15 cellular contexts compared by ENCODE assay signal in genomic region chr1:84692391-84692790, GRCh38. TPM values are rescaled to one million over a fixed set of nuclear protein-coding genes. Genes with fewer than 3 reads are reported as not detected.
DNase-seq lines count a peak whose midpoint lies in the region; ATAC-seq, FAIRE-seq and TF ChIP-seq lines count a peak whose summit lies in the region.
"Had no signal": no experiment of that assay in that cellular context is flagged by ENCODE, and none has a peak within 500 bp of the region (broad histone marks: within the 10 kb centered on the region; RNA-seq: fewer than 3 reads in every experiment).

No MANE protein-coding gene starts in this region.

- TF ChIP-seq CTCF in OCI-LY7 (conservative IDR thresholded peaks at IDR 0.05; ENCODE audit: low read length) (no peak), type B pancreatic cell (conservative IDR thresholded peaks at IDR 0.05) (no peak)

- peak overlapping the region; percentile 83 for H3K4me3 Mint-ChIP-seq in activated naive CD4-positive, alpha-beta T cell treated with anti-CD3 and anti-CD28 coated beads, Interleukin-2, amount 50 U/mL, for 24 hours
- H3K4me3 Mint-ChIP-seq in type B pancreatic cell: peak overlapping the region; percentile 50

- H3K4me2 ChIP-seq in OCI-LY7 (ENCODE audit: low read length): peak overlapping the region; percentile 62
- H3K4me2 ChIP-seq: PC-9 had no signal

- peak overlapping the region; percentile 89 for H3K27ac Mint-ChIP-seq in activated naive CD4-positive, alpha-beta T cell treated with anti-CD3 and anti-CD28 coated beads, Interleukin-2, amount 50 U/mL, for 24 hours
- no peak overlapping the region for H3K27ac Mint-ChIP-seq in type B pancreatic cell

- no peaks in the 10 kb centered on the region for H3K27me3 ChIP-seq in effector memory CD4-positive, alpha-beta T cell (replicated peaks; ENCODE audit: control insufficient read depth, insufficient read depth, low read length, poor library complexity, severe bottlenecking)
- H3K27me3 ChIP-seq: tibial artery had no signal

- H3K36me3 ChIP-seq in OCI-LY7 (ENCODE audit: insufficient read depth, low read length): no peaks in the 10 kb centered on the region; the same call in 1 of the 2 replicates
- H3K36me3 ChIP-seq in effector memory CD4-positive, alpha-beta T cell (ENCODE audit: control insufficient read depth, insufficient read depth, low read length): no peaks in the 10 kb centered on the region
- H3K36me3 ChIP-seq: prostate gland, tibial artery had no signal

- POLR2A ChIA-PET in OCI-LY7 (lab: Charles Lee): interaction anchor here (0.5 to 1.3 kb wide), 7 partner anchors 11 to 999 kb away, joined by 3 to 5 read pairs (median 3); no protein-coding TSS in a partner anchor

- no peaks in the 10 kb centered on the region for H3K27me3 Mint-ChIP-seq in activated naive CD4-positive, alpha-beta T cell treated with anti-CD3 and anti-CD28 coated beads, Interleukin-2, amount 50 U/mL, for 24 hours
- no peaks in the 10 kb centered on the region for H3K27me3 Mint-ChIP-seq in type B pancreatic cell

- peak overlapping the region; percentile 50 for H3K4me3 ChIP-seq in OCI-LY7 (ENCODE audit: low read depth, low read length, poor library complexity, severe bottlenecking)
- H3K4me3 ChIP-seq in effector memory CD4-positive, alpha-beta T cell (ENCODE audit: insufficient read depth, low read depth, low read length, poor library complexity, severe bottlenecking): peak overlapping the region; percentile 26
- H3K4me3 ChIP-seq: mucosa of descending colon, PC-9, prostate gland, tibial artery had no signal

- H3K9me2 ChIP-seq in OCI-LY7 (ENCODE audit: insufficient read depth, low read length): no peaks in the 10 kb centered on the region

- ATAC-seq in GM21717 (IDR thresholded peaks at IDR 0.05; ENCODE audit: unreplicated experiment): no peak
- ATAC-seq: mucosa of descending colon had no signal

- CTCF ChIA-PET in OCI-LY7 (lab: Charles Lee; ENCODE audit: unreplicated experiment): no interaction called here

- H3K27ac ChIP-seq in OCI-LY7 (ENCODE audit: low read depth, low read length, poor library complexity, severe bottlenecking): peak overlapping the region; percentile 12
- H3K27ac ChIP-seq in effector memory CD4-positive, alpha-beta T cell (ENCODE audit: insufficient read depth, low read length, poor library complexity, severe bottlenecking): peak overlapping the region; percentile 74
- H3K27ac ChIP-seq: PC-9, prostate gland, tibial artery had no signal

- peaks cover 13% of the 10 kb centered on the region; the same call in 1 of the 2 replicates for H4K20me1 ChIP-seq in OCI-LY7 (ENCODE audit: insufficient read depth, low read length)

- no peak for FAIRE-seq in GM19239 (lab: Jason Lieb, UNC)
- FAIRE-seq: endothelial cell of umbilical vein had no signal

- intact Hi-C loops in OCI-LY7 (cut with micrococcal nuclease; ENCODE audit: unreplicated experiment): loop anchor here (5.0 to 10.0 kb wide), 3 partner anchors 120 to 582 kb away; partner anchors contain the start of genes BCL10, CTBS and SAMD13

- H3K4me1 Mint-ChIP-seq in activated naive CD4-positive, alpha-beta T cell treated with anti-CD3 and anti-CD28 coated beads, Interleukin-2, amount 50 U/mL, for 24 hours: peaks cover 55% of the 10 kb centered on the region
- peaks cover 20% of the 10 kb centered on the region for H3K4me1 Mint-ChIP-seq in type B pancreatic cell (ENCODE audit: unreplicated experiment)

- no peaks in the 10 kb centered on the region for H3K9me3 ChIP-seq in OCI-LY7 (ENCODE audit: low read length)
- no peaks in the 10 kb centered on the region for H3K9me3 ChIP-seq in effector memory CD4-positive, alpha-beta T cell (ENCODE audit: control insufficient read depth, low read length)
- H3K9me3 ChIP-seq: mucosa of descending colon, prostate gland, tibial artery had no signal

- H2AFZ ChIP-seq in OCI-LY7 (ENCODE audit: low read length): peak overlapping the region; percentile 84; the same call in 1 of the 2 replicates
- H2AFZ ChIP-seq: PC-9 had no signal

- H3K79me2 ChIP-seq in OCI-LY7 (ENCODE audit: insufficient read depth, low read depth, low read length): peaks cover 35% of the 10 kb centered on the region

- no peaks in the 10 kb centered on the region for H3K9me3 Mint-ChIP-seq in activated naive CD4-positive, alpha-beta T cell treated with anti-CD3 and anti-CD28 coated beads, Interleukin-2, amount 50 U/mL, for 24 hours
- H3K9me3 Mint-ChIP-seq in type B pancreatic cell: no peaks in the 10 kb centered on the region

- no peak for DNase-seq in activated naive CD4-positive, alpha-beta T cell treated with Interleukin-2 at 50 U/mL for 16 hours
- DNase-seq in OCI-LY7 (ENCODE audit: low spot score): no peak
- no peak for DNase-seq in effector memory CD4-positive, alpha-beta T cell
- no peak for DNase-seq in type B pancreatic cell (ENCODE audit: extremely low spot score, unreplicated experiment)
- DNase-seq in GM19239 (ENCODE audit: insufficient read length, low spot score): no peak
- no peak for DNase-seq in central memory CD4-positive, alpha-beta T cell
- DNase-seq: activated CD4-positive, alpha-beta T cell treated with anti-CD3 and anti-CD28 coated beads for 1 hour; mucosa of descending colon; NCI-H446; PC-9; tibial artery had no signal

- peaks cover 42% of the 10 kb centered on the region for H3K4me1 ChIP-seq in OCI-LY7 (ENCODE audit: insufficient read depth, low read length, poor library complexity, severe bottlenecking)
- peaks cover 22% of the 10 kb centered on the region for H3K4me1 ChIP-seq in effector memory CD4-positive, alpha-beta T cell (ENCODE audit: control insufficient read depth, insufficient read depth, low read length, poor library complexity, severe bottlenecking)
- H3K4me1 ChIP-seq: prostate gland had no signal

- H3K36me3 Mint-ChIP-seq in activated naive CD4-positive, alpha-beta T cell treated with anti-CD3 and anti-CD28 coated beads, Interleukin-2, amount 50 U/mL, for 24 hours: no peaks in the 10 kb centered on the region
- no peaks in the 10 kb centered on the region for H3K36me3 Mint-ChIP-seq in type B pancreatic cell

- BruUV-seq in OCI-LY7 (replicated peaks; lab: Mats Ljungman, UMichigan): no TSS peak

RNA-seq across cellular contexts. Expression of gene SSX2IP, which starts 2.1 kb away (rescaled TPM):
- total RNA-seq in OCI-LY7 (2014; rRNA removed; shearing (Covaris generic)): 24.1 and 29.9 TPM in 2 replicates
- total RNA-seq in OCI-LY7 (2022): 24.4 and 28.1 TPM in 2 replicates
- total RNA-seq in type B pancreatic cell (ENCODE audit: low replicate concordance): 22.2 and 34.0 TPM in 2 replicates
